8 cellular contexts compared by ENCODE assay signal in the genomic region with DNA sequence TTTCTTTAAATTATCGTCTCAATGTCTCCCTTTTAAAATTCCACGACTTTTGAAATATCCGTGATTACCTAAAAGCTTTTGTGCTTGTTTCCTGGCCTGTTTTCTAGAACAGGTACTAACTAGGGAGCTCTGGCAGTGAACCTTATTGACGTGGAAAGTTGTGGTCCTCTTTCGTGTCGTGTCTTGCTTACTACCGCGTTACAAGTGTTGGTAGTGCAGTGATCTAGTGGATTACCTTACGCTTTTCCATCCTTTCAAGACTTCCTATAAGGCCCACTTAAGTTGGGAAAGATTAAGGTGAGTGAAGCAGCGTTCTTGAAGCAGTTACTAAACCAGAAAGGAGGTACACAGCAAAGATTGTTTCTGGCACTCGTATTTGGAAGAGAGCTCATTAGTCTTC. TPM values are rescaled to one million over a fixed set of nuclear protein-coding genes. Genes with fewer than 3 reads are reported as not detected.
DNase-seq lines count a peak whose midpoint lies in the region; ATAC-seq, FAIRE-seq and TF ChIP-seq lines count a peak whose summit lies in the region.

No MANE protein-coding gene starts in this region.

- 0% methylated on average over 11 of the region's 11 CpGs for WGBS in HepG2 (ENCODE audit: low lambda C conversion rate)
- 0 to 2% methylated on average over 11 of the region's 11 CpGs for WGBS in testis, 2 donors

- TF ChIP-seq EP300 in HepG2 (IDR thresholded peaks at IDR 0.05; ENCODE audit: low read depth in 2 of 2, low read length in 2 of 2) (no peak), HepG2 (CRISPR knock-in tag; IDR thresholded peaks at IDR 0.05; ENCODE audit: borderline replicate concordance) (no peak)

- H2AFZ ChIP-seq in HepG2 (ENCODE audit: low read length), result no peak overlapping the region

- CTCF ChIA-PET in HepG2 (lab: Yijun Ruan, JAX; ENCODE audit: low intra/inter-chr PET ratio, low total read pairs), result no interaction called here

- H3K27ac ChIP-seq in CD4-positive, CD25-positive, alpha-beta regulatory T cell (ENCODE audit: insufficient read depth, low read length, poor library complexity, severe bottlenecking), result peak overlapping the region; percentile 100
- H3K27ac ChIP-seq in HUES48 (ENCODE audit: low read depth, low read length) (no peak overlapping the region), HepG2 (ENCODE audit: extremely low read length, insufficient read depth, low read length) (peak overlapping the region; percentile 84), testis (peak overlapping the region; percentile 100)

- TF ChIP-seq POLR2A in HepG2 (IDR thresholded peaks at IDR 0.05; ENCODE audit: insufficient read depth in 1 of 2, low read depth in 2 of 2, low read length in 2 of 2), result no peak; a peak in 1 of 4 replicates
- no peak for TF ChIP-seq POLR2A in testis (IDR thresholded peaks at IDR 0.05)

- peaks cover 29% of the 10 kb centered on the region for H3K4me1 ChIP-seq in CD4-positive, CD25-positive, alpha-beta regulatory T cell (ENCODE audit: control insufficient read depth, insufficient read depth, low read length, poor library complexity, severe bottlenecking)
- H3K4me1 ChIP-seq in HUES48 (ENCODE audit: control insufficient read depth, insufficient read depth, low read length), result peaks cover 33% of the 10 kb centered on the region
- peaks cover 31% of the 10 kb centered on the region for H3K4me1 ChIP-seq in HepG2 (ENCODE audit: insufficient read depth, low read length)
- peaks cover 8% of the 10 kb centered on the region for H3K4me1 ChIP-seq in testis

- peaks cover 18% of the 10 kb centered on the region for H3K27me3 Mint-ChIP-seq in CD4-positive, CD25-positive, alpha-beta regulatory T cell

- H3K9ac ChIP-seq in HUES48 (ENCODE audit: low read depth, low read length) (peak overlapping the region; percentile 89), HepG2 (ENCODE audit: insufficient read depth, low read depth, low read length) (peak overlapping the region; percentile 94)

- peaks cover 31 to 54% (median 38%) of the 10 kb centered on the region in 4 donors for H3K4me1 Mint-ChIP-seq in CD4-positive, CD25-positive, alpha-beta regulatory T cell

- peak overlapping the region; percentile 98 for H3K4me3 ChIP-seq in CD4-positive, CD25-positive, alpha-beta regulatory T cell (ENCODE audit: low read depth, low read length)
- H3K4me3 ChIP-seq in HUES48 (ENCODE audit: low read depth, low read length) (peak overlapping the region; percentile 87), HepG2 (replicated peaks in 1 of 3; ENCODE audit: insufficient read depth in 1 of 3, low read depth in 2 of 3, low read length in 3 of 3) (peak overlapping the region; percentile 67 to 100 (median 95)), testis (peak overlapping the region; percentile 98 to 100)

- H4K20me1 ChIP-seq in HepG2 (ENCODE audit: insufficient read depth, low read length), result peaks cover 36% of the 10 kb centered on the region

- H3K27ac Mint-ChIP-seq in CD4-positive, CD25-positive, alpha-beta regulatory T cell, result peak overlapping the region; percentile 93 to 95 (median 94)

- ATAC-seq in CD4-positive, CD25-positive, alpha-beta regulatory T cell (ENCODE audit: low read depth in 2 of 2), result no peak
- ATAC-seq in HepG2 (no peak), HG02840 (IDR thresholded peaks at IDR 0.05; ENCODE audit: low FRiP score, unreplicated experiment) (no peak), GM19351 (IDR thresholded peaks at IDR 0.05; ENCODE audit: unreplicated experiment) (no peak)

- H3K36me3 Mint-ChIP-seq in CD4-positive, CD25-positive, alpha-beta regulatory T cell, result peaks cover 42% of the 10 kb centered on the region

- peak overlapping the region; percentile 88 to 96 (median 90) for H3K4me3 Mint-ChIP-seq in CD4-positive, CD25-positive, alpha-beta regulatory T cell

- H3K4me2 ChIP-seq in HepG2 (ENCODE audit: low read depth, low read length), result peak overlapping the region; percentile 77

- H3K36me3 ChIP-seq in CD4-positive, CD25-positive, alpha-beta regulatory T cell (ENCODE audit: control insufficient read depth, insufficient read depth, low read length), result peaks cover 33% of the 10 kb centered on the region
- peaks cover 28% of the 10 kb centered on the region for H3K36me3 ChIP-seq in HUES48 (ENCODE audit: control insufficient read depth, insufficient read depth, low read length)
- peaks cover 0 to 19% of the 10 kb centered on the region in 2 experiments; a peak in 3 of 5 replicates for H3K36me3 ChIP-seq in HepG2 (replicated peaks in 1 of 2; ENCODE audit: control insufficient read depth in 1 of 2, insufficient read depth in 2 of 2, low read length in 2 of 2)
- H3K36me3 ChIP-seq in testis (ENCODE audit: low read depth, missing control alignments), result no peaks in the 10 kb centered on the region

- DNase-seq in CD4-positive, CD25-positive, alpha-beta regulatory T cell, result peak in 2 of 3 donors; percentile 30 to 37
- DNase-seq in astrocyte of the hippocampus (ENCODE audit: low read depth, low spot score) (peak; percentile 49), HepG2 (ENCODE audit: low spot score) (no peak), testis (no peak)
- no peak for DNase-seq in stimulated activated CD4-positive, alpha-beta T cell treated with anti-CD3 and anti-CD28 coated beads, Interleukin-12 subunit alpha, Interleukin-12 subunit beta, amount 100 ng/mL, for 4 hours

- TF ChIP-seq CTCF in HepG2 (CRISPR knock-in tag; IDR thresholded peaks at IDR 0.05) (no peak), testis (IDR thresholded peaks at IDR 0.05) (no peak)

- H3K27me3 ChIP-seq in CD4-positive, CD25-positive, alpha-beta regulatory T cell (ENCODE audit: control insufficient read depth, insufficient read depth, low read length), result no peaks in the 10 kb centered on the region
- H3K27me3 ChIP-seq in HUES48 (ENCODE audit: control insufficient read depth, insufficient read depth, low read length) (no peaks in the 10 kb centered on the region), HepG2 (ENCODE audit: control insufficient read depth in 1 of 2, insufficient read depth in 2 of 2, low read length in 2 of 2) (no peaks in the 10 kb centered on the region; a peak in 1 of 5 replicates), testis (no peaks in the 10 kb centered on the region)

- TF ChIP-seq RAD21 in HepG2 (CRISPR knock-in tag; IDR thresholded peaks at IDR 0.05), result no peak

- peak; percentile 34 for FAIRE-seq in HepG2 (lab: Jason Lieb, UNC)

- in situ Hi-C loops in HepG2 (cut with HindIII; ENCODE audit: extremely low pct_ligation_motif_present, low pct_unique_long_range_greater_than_20kb), result loop anchor here (10.0 kb wide), 1 partner anchor 98 kb away; no protein-coding TSS in a partner anchor

- BruUV-seq in HepG2 (replicated peaks; lab: Mats Ljungman, UMichigan), result no TSS peak

- peaks cover 39% of the 10 kb centered on the region for H3K79me2 ChIP-seq in HepG2 (ENCODE audit: insufficient read depth, low read length)

- no peaks in the 10 kb centered on the region for H3K9me3 ChIP-seq in CD4-positive, CD25-positive, alpha-beta regulatory T cell (ENCODE audit: control insufficient read depth in 2 of 2, low read length in 2 of 2)
- no peaks in the 10 kb centered on the region for H3K9me3 ChIP-seq in HUES48 (ENCODE audit: control insufficient read depth, insufficient read depth, low read length)
- no peaks in the 10 kb centered on the region for H3K9me3 ChIP-seq in HepG2 (ENCODE audit: low read length)
- H3K9me3 ChIP-seq in testis, result no peaks in the 10 kb centered on the region

- intact Hi-C loops in HepG2 (cut with micrococcal nuclease; ENCODE audit: unreplicated experiment), result loop anchor here (5.0 kb wide), 1 partner anchor 65 kb away; a partner anchor contains a TSS
- intact Hi-C loops in testis (cut with DNase I; ENCODE audit: low total_unique reads), result no loop called here

- POLR2A ChIA-PET in HepG2 (lab: Yijun Ruan, JAX), result interaction anchor here (1.3 to 6.8 kb wide), 7 partner anchors 13 to 110 kb away, joined by 3 to 117 read pairs (median 8); a partner anchor contains a TSS

- no peaks in the 10 kb centered on the region for H3K9me3 Mint-ChIP-seq in CD4-positive, CD25-positive, alpha-beta regulatory T cell

RNA-seq across cellular contexts. Expression of a gene that starts 1.9 kb away (rescaled TPM):
- total RNA-seq in CD4-positive, CD25-positive, alpha-beta regulatory T cell, result 734 TPM
- 100 to 1,000 TPM; 357 to 551 (median 483) TPM for polyA plus RNA-seq in CD4-positive, CD25-positive, alpha-beta regulatory T cell
- total RNA-seq in HepG2 (2016; rRNA removed; fragmentation: Illumina TruSeq; extraction: Trizol) (31.0 and 36.0 TPM in 2 replicates), testis (100 to 1,000 TPM; 220 to 221 TPM)
- total RNA-seq in HepG2 (2016; cell fraction: cytosol; rRNA removed; fragmentation: Illumina TruSeq; extraction: Trizol; ENCODE audit: low read depth), result 57.2 and 58.4 TPM in 2 replicates
- 26.3 and 34.2 TPM in 2 replicates for total RNA-seq in HepG2 (2016; cell fraction: insoluble cytoplasmic fraction; rRNA removed; fragmentation: Illumina TruSeq; extraction: Trizol)
- 91.5 and 98.2 TPM in 2 replicates for total RNA-seq in HepG2 (2016; cell fraction: membrane; rRNA removed; fragmentation: Illumina TruSeq; extraction: Trizol)
- total RNA-seq in HepG2 (2016; cell fraction: nucleus; rRNA removed; fragmentation: Illumina TruSeq; extraction: Trizol), result 38.0 and 44.9 TPM in 2 replicates
- polyA plus RNA-seq in HepG2 (2011; rRNA removed) (16.8 and 17.6 TPM in 2 replicates), testis (ENCODE audit: insufficient read depth, low read depth, low replicate concordance) (83.2 TPM)
- 6.9 and 11.3 TPM in 2 replicates for polyA plus RNA-seq in HepG2 (2011; cell fraction: cytosol; rRNA removed)
- polyA plus RNA-seq in HepG2 (2011; cell fraction: nucleus; rRNA removed), result 11.1 and 19.2 TPM in 2 replicates
- 109 TPM in 2 replicates for polyA plus RNA-seq in HepG2 (2012)
- polyA plus RNA-seq in HepG2 (2016; cell fraction: cytosol; fragmentation: Illumina TruSeq; extraction: Trizol; ENCODE audit: low read depth), result 35.4 and 35.7 TPM in 2 replicates
- polyA plus RNA-seq in HepG2 (2016; cell fraction: insoluble cytoplasmic fraction; fragmentation: Illumina TruSeq; extraction: Trizol; ENCODE audit: low read depth), result 27.3 and 28.4 TPM in 2 replicates
- polyA plus RNA-seq in HepG2 (2016; cell fraction: membrane; fragmentation: Illumina TruSeq; extraction: Trizol; ENCODE audit: low read depth), result 40.5 and 45.9 TPM in 2 replicates
- 58.0 and 62.1 TPM in 2 replicates for polyA plus RNA-seq in HepG2 (2016; cell fraction: nucleus; fragmentation: Illumina TruSeq; extraction: Trizol; ENCODE audit: insufficient read depth, low read depth)
- polyA minus RNA-seq in HepG2 (2011; rRNA and poly(A)+ RNA removed; ENCODE audit: low replicate concordance), result 17.7 and 21.3 TPM in 2 replicates
- 38.4 and 54.1 TPM in 2 replicates for polyA minus RNA-seq in HepG2 (2011; cell fraction: cytosol; rRNA and poly(A)+ RNA removed)
- 44.4 and 44.5 TPM in 2 replicates for polyA minus RNA-seq in HepG2 (2011; cell fraction: nucleus; rRNA and poly(A)+ RNA removed)

RNA-seq across cellular contexts. Expression of a gene that starts 35.4 kb away (rescaled TPM):
- not detected for total RNA-seq in CD4-positive, CD25-positive, alpha-beta regulatory T cell
- under 1 TPM in 3 of 4 donors, not detected in 1; 0.06 to 0.28 (median 0.20) TPM for polyA plus RNA-seq in CD4-positive, CD25-positive, alpha-beta regulatory T cell
- total RNA-seq in HepG2 (2016; rRNA removed; fragmentation: Illumina TruSeq; extraction: Trizol) (1.9 TPM in 2 replicates), testis (10 to 100 TPM; 14.7 to 21.7 TPM)
- 1.3 TPM in 2 replicates for total RNA-seq in HepG2 (2016; cell fraction: cytosol; rRNA removed; fragmentation: Illumina TruSeq; extraction: Trizol; ENCODE audit: low read depth)
- 1.8 and 2.0 TPM in 2 replicates for total RNA-seq in HepG2 (2016; cell fraction: insoluble cytoplasmic fraction; rRNA removed; fragmentation: Illumina TruSeq; extraction: Trizol)
- 1.8 and 2.4 TPM in 2 replicates for total RNA-seq in HepG2 (2016; cell fraction: membrane; rRNA removed; fragmentation: Illumina TruSeq; extraction: Trizol)
- total RNA-seq in HepG2 (2016; cell fraction: nucleus; rRNA removed; fragmentation: Illumina TruSeq; extraction: Trizol), result 2.2 TPM in 2 replicates
- polyA plus RNA-seq in HepG2 (2011; rRNA removed) (1.4 and 1.7 TPM in 2 replicates), testis (ENCODE audit: insufficient read depth, low read depth, low replicate concordance) (30.1 TPM)
- polyA plus RNA-seq in HepG2 (2011; cell fraction: cytosol; rRNA removed), result 0.78 and 0.99 TPM in 2 replicates
- 1.0 and 1.6 TPM in 2 replicates for polyA plus RNA-seq in HepG2 (2011; cell fraction: nucleus; rRNA removed)
- 1.9 and 2.1 TPM in 2 replicates for polyA plus RNA-seq in HepG2 (2012)
- 1.4 and 1.6 TPM in 2 replicates for polyA plus RNA-seq in HepG2 (2016; cell fraction: cytosol; fragmentation: Illumina TruSeq; extraction: Trizol; ENCODE audit: low read depth)
- 2.6 and 2.8 TPM in 2 replicates for polyA plus RNA-seq in HepG2 (2016; cell fraction: insoluble cytoplasmic fraction; fragmentation: Illumina TruSeq; extraction: Trizol; ENCODE audit: low read depth)
- polyA plus RNA-seq in HepG2 (2016; cell fraction: membrane; fragmentation: Illumina TruSeq; extraction: Trizol; ENCODE audit: low read depth), result 1.8 and 3.0 TPM in 2 replicates
- polyA plus RNA-seq in HepG2 (2016; cell fraction: nucleus; fragmentation: Illumina TruSeq; extraction: Trizol; ENCODE audit: insufficient read depth, low read depth), result 5.7 and 6.1 TPM in 2 replicates
- 0.20 TPM in 1 of 2 replicates, not detected in the other for polyA minus RNA-seq in HepG2 (2011; rRNA and poly(A)+ RNA removed; ENCODE audit: low replicate concordance)
- 0.49 and 1.2 TPM in 2 replicates for polyA minus RNA-seq in HepG2 (2011; cell fraction: cytosol; rRNA and poly(A)+ RNA removed)
- 2.4 and 3.1 TPM in 2 replicates for polyA minus RNA-seq in HepG2 (2011; cell fraction: nucleus; rRNA and poly(A)+ RNA removed)

Comparison
In these comparisons a context has a peak if more than half of its experiments do, and no peak if none do; other contexts are left out.
1. DNase-seq: peak in CD4-positive, CD25-positive, alpha-beta regulatory T cell (2 of 3) and astrocyte of the hippocampus (single experiment); none in HepG2 (single experiment), testis (single experiment) and stimulated activated CD4-positive, alpha-beta T cell treated with anti-CD3 and anti-CD28 coated beads, Interleukin-12 subunit alpha, Interleukin-12 subunit beta, amount 100 ng/mL, for 4 hours (single experiment).
2. Peak in every context shown above with its lines, with median percentiles within 50 percentile points of each other: H3K4me3 ChIP-seq.